In the genomic region with DNA sequence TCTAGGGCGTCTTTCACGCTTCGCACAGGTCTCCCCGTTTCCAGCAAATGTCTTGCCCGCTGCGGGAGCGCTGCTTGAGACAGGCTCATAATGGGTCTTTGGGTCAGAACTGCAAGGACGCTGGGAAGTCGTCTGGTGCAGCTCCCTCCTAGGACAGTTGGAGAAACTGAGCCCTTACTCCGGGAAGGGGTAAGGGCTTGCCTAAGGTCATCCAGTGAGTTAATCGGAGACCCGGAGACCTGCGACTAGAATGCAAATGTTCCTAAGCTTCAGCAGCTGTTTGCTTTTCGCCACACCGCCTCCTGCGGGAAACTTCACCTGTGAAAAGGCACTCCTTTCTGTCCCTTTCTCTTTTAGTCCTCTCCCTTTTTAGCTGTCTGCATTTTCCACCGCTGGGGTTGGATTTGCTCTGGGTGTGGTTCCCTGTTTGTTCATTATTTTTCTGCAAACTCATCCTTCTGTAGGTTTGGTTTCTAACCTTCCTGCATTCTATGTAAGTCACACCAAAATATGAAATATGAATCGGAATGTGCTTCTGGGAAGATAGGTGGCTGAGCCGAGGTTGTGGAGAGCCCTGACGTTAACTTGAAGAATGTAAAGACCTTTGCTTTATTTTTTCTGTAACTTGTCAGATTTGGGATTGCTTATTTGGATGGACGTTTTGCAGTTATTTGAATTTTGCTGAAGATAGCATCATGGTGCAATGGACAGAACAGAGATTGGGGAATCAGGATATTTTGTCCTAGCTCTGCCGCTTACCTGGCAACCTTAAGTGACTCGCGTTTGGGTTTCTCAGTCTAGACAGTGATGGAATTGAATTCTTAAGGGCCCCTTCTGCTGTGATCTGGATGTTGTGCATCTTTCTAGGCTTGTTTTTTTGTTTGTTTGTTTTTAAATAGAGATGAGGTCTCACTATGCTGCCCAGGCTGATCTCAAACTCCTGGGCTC, we compare ENCODE assay signal across 2 cellular contexts.
TF ChIP-seq lines count a peak whose summit lies in the region.

No MANE protein-coding gene starts in this region.

TF ChIP-seq in SK-N-SH treated with all-trans-retinoic acid at 6 μM for 48 hours, 23 proteins besides CTCF, POLR2A, EP300 and RAD21 (continued from another document):
- no peak for TF ChIP-seq ZNF8 (CRISPR knock-in tag; IDR thresholded peaks at IDR 0.05)
- no peak for TF ChIP-seq ESRRG (CRISPR knock-in tag; IDR thresholded peaks at IDR 0.05)
- no peak for TF ChIP-seq TOX (CRISPR knock-in tag; IDR thresholded peaks at IDR 0.05; ENCODE audit: borderline replicate concordance)
- TF ChIP-seq, protein P1, sequence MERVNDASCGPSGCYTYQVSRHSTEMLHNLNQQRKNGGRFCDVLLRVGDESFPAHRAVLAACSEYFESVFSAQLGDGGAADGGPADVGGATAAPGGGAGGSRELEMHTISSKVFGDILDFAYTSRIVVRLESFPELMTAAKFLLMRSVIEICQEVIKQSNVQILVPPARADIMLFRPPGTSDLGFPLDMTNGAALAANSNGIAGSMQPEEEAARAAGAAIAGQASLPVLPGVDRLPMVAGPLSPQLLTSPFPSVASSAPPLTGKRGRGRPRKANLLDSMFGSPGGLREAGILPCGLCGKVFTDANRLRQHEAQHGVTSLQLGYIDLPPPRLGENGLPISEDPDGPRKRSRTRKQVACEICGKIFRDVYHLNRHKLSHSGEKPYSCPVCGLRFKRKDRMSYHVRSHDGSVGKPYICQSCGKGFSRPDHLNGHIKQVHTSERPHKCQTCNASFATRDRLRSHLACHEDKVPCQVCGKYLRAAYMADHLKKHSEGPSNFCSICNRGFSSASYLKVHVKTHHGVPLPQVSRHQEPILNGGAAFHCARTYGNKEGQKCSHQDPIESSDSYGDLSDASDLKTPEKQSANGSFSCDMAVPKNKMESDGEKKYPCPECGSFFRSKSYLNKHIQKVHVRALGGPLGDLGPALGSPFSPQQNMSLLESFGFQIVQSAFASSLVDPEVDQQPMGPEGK (CRISPR knock-in tag; IDR thresholded peaks at IDR 0.05; ENCODE audit: borderline replicate concordance) = no peak
- TF ChIP-seq ZC3H10 (CRISPR knock-in tag; IDR thresholded peaks at IDR 0.05) = no peak
- no peak for TF ChIP-seq ISL1 (CRISPR knock-in tag; IDR thresholded peaks at IDR 0.05)
- TF ChIP-seq, protein P2, sequence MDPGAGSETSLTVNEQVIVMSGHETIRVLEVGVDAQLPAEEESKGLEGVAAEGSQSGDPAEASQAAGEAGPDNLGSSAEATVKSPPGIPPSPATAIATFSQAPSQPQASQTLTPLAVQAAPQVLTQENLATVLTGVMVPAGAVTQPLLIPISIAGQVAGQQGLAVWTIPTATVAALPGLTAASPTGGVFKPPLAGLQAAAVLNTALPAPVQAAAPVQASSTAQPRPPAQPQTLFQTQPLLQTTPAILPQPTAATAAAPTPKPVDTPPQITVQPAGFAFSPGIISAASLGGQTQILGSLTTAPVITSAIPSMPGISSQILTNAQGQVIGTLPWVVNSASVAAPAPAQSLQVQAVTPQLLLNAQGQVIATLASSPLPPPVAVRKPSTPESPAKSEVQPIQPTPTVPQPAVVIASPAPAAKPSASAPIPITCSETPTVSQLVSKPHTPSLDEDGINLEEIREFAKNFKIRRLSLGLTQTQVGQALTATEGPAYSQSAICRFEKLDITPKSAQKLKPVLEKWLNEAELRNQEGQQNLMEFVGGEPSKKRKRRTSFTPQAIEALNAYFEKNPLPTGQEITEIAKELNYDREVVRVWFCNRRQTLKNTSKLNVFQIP (CRISPR knock-in tag; IDR thresholded peaks at IDR 0.05; ENCODE audit: borderline replicate concordance, low read depth) = no peak
- TF ChIP-seq BACH2 (CRISPR knock-in tag; IDR thresholded peaks at IDR 0.05; ENCODE audit: borderline replicate concordance) = no peak
- TF ChIP-seq, protein P3, sequence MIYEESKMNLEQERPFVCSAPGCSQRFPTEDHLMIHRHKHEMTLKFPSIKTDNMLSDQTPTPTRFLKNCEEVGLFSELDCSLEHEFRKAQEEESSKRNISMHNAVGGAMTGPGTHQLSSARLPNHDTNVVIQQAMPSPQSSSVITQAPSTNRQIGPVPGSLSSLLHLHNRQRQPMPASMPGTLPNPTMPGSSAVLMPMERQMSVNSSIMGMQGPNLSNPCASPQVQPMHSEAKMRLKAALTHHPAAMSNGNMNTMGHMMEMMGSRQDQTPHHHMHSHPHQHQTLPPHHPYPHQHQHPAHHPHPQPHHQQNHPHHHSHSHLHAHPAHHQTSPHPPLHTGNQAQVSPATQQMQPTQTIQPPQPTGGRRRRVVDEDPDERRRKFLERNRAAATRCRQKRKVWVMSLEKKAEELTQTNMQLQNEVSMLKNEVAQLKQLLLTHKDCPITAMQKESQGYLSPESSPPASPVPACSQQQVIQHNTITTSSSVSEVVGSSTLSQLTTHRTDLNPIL (CRISPR knock-in tag; IDR thresholded peaks at IDR 0.05; ENCODE audit: low read depth) = no peak

TF ChIP-seq in HepG2, 621 proteins besides CTCF, POLR2A, EP300 and RAD21 (continued from another document and continues in another):
- TF ChIP-seq, protein P4, sequence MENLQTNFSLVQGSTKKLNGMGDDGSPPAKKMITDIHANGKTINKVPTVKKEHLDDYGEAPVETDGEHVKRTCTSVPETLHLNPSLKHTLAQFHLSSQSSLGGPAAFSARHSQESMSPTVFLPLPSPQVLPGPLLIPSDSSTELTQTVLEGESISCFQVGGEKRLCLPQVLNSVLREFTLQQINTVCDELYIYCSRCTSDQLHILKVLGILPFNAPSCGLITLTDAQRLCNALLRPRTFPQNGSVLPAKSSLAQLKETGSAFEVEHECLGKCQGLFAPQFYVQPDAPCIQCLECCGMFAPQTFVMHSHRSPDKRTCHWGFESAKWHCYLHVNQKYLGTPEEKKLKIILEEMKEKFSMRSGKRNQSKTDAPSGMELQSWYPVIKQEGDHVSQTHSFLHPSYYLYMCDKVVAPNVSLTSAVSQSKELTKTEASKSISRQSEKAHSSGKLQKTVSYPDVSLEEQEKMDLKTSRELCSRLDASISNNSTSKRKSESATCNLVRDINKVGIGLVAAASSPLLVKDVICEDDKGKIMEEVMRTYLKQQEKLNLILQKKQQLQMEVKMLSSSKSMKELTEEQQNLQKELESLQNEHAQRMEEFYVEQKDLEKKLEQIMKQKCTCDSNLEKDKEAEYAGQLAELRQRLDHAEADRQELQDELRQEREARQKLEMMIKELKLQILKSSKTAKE (CRISPR knock-in tag; IDR thresholded peaks at IDR 0.05; ENCODE audit: borderline replicate concordance) = no peak
- TF ChIP-seq, protein P5, sequence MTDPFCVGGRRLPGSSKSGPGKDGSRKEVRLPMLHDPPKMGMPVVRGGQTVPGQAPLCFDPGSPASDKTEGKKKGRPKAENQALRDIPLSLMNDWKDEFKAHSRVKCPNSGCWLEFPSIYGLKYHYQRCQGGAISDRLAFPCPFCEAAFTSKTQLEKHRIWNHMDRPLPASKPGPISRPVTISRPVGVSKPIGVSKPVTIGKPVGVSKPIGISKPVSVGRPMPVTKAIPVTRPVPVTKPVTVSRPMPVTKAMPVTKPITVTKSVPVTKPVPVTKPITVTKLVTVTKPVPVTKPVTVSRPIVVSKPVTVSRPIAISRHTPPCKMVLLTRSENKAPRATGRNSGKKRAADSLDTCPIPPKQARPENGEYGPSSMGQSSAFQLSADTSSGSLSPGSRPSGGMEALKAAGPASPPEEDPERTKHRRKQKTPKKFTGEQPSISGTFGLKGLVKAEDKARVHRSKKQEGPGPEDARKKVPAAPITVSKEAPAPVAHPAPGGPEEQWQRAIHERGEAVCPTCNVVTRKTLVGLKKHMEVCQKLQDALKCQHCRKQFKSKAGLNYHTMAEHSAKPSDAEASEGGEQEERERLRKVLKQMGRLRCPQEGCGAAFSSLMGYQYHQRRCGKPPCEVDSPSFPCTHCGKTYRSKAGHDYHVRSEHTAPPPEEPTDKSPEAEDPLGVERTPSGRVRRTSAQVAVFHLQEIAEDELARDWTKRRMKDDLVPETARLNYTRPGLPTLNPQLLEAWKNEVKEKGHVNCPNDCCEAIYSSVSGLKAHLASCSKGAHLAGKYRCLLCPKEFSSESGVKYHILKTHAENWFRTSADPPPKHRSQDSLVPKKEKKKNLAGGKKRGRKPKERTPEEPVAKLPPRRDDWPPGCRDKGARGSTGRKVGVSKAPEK (CRISPR knock-in tag; IDR thresholded peaks at IDR 0.05; ENCODE audit: borderline replicate concordance) = 0 out of 2 replicates have a peak, but pooled peaks have one; percentile 89
- TF ChIP-seq THYN1 (CRISPR knock-in tag; IDR thresholded peaks at IDR 0.05; ENCODE audit: borderline replicate concordance, low read depth) = no peak
- no peak for TF ChIP-seq ZNF33B (CRISPR knock-in tag; IDR thresholded peaks at IDR 0.05)
- TF ChIP-seq, protein P6, sequence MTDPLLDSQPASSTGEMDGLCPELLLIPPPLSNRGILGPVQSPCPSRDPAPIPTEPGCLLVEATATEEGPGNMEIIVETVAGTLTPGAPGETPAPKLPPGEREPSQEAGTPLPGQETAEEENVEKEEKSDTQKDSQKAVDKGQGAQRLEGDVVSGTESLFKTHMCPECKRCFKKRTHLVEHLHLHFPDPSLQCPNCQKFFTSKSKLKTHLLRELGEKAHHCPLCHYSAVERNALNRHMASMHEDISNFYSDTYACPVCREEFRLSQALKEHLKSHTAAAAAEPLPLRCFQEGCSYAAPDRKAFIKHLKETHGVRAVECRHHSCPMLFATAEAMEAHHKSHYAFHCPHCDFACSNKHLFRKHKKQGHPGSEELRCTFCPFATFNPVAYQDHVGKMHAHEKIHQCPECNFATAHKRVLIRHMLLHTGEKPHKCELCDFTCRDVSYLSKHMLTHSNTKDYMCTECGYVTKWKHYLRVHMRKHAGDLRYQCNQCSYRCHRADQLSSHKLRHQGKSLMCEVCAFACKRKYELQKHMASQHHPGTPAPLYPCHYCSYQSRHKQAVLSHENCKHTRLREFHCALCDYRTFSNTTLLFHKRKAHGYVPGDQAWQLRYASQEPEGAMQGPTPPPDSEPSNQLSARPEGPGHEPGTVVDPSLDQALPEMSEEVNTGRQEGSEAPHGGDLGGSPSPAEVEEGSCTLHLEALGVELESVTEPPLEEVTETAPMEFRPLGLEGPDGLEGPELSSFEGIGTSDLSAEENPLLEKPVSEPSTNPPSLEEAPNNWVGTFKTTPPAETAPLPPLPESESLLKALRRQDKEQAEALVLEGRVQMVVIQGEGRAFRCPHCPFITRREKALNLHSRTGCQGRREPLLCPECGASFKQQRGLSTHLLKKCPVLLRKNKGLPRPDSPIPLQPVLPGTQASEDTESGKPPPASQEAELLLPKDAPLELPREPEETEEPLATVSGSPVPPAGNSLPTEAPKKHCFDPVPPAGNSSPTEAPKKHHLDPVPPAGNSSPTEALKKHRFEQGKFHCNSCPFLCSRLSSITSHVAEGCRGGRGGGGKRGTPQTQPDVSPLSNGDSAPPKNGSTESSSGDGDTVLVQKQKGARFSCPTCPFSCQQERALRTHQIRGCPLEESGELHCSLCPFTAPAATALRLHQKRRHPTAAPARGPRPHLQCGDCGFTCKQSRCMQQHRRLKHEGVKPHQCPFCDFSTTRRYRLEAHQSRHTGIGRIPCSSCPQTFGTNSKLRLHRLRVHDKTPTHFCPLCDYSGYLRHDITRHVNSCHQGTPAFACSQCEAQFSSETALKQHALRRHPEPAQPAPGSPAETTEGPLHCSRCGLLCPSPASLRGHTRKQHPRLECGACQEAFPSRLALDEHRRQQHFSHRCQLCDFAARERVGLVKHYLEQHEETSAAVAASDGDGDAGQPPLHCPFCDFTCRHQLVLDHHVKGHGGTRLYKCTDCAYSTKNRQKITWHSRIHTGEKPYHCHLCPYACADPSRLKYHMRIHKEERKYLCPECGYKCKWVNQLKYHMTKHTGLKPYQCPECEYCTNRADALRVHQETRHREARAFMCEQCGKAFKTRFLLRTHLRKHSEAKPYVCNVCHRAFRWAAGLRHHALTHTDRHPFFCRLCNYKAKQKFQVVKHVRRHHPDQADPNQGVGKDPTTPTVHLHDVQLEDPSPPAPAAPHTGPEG (CRISPR knock-in tag; IDR thresholded peaks at IDR 0.05) = no peak
- TF ChIP-seq, protein P7, sequence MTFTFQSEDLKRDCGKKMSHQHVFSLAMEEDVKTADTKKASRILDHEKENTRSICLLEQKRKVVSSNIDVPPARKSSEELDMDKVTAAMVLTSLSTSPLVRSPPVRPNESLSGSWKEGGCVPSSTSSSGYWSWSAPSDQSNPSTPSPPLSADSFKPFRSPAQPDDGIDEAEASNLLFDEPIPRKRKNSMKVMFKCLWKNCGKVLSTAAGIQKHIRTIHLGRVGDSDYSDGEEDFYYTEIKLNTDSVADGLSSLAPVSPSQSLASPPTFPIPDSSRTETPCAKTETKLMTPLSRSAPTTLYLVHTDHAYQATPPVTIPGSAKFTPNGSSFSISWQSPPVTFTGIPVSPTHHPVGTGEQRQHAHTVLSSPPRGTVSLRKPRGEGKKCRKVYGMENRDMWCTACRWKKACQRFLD (CRISPR knock-in tag; IDR thresholded peaks at IDR 0.05; ENCODE audit: borderline replicate concordance) = no peak
- TF ChIP-seq, protein P8, sequence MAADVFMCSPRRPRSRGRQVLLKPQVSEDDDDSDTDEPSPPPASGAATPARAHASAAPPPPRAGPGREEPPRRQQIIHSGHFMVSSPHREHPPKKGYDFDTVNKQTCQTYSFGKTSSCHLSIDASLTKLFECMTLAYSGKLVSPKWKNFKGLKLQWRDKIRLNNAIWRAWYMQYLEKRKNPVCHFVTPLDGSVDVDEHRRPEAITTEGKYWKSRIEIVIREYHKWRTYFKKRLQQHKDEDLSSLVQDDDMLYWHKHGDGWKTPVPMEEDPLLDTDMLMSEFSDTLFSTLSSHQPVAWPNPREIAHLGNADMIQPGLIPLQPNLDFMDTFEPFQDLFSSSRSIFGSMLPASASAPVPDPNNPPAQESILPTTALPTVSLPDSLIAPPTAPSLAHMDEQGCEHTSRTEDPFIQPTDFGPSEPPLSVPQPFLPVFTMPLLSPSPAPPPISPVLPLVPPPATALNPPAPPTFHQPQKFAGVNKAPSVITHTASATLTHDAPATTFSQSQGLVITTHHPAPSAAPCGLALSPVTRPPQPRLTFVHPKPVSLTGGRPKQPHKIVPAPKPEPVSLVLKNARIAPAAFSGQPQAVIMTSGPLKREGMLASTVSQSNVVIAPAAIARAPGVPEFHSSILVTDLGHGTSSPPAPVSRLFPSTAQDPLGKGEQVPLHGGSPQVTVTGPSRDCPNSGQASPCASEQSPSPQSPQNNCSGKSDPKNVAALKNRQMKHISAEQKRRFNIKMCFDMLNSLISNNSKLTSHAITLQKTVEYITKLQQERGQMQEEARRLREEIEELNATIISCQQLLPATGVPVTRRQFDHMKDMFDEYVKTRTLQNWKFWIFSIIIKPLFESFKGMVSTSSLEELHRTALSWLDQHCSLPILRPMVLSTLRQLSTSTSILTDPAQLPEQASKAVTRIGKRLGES (CRISPR knock-in tag; IDR thresholded peaks at IDR 0.05; ENCODE audit: borderline replicate concordance) = no peak
- no peak for TF ChIP-seq ARNTL (CRISPR knock-in tag; IDR thresholded peaks at IDR 0.05)
- TF ChIP-seq REXO4 (CRISPR knock-in tag; IDR thresholded peaks at IDR 0.05; ENCODE audit: borderline replicate concordance) = no peak
- no peak for TF ChIP-seq ZNF383 (CRISPR knock-in tag; IDR thresholded peaks at IDR 0.05; ENCODE audit: borderline replicate concordance)
- no peak for TF ChIP-seq ATAD3A (CRISPR knock-in tag; IDR thresholded peaks at IDR 0.05)
- no peak for TF ChIP-seq SATB2 (CRISPR knock-in tag; IDR thresholded peaks at IDR 0.05)
- no peak for TF ChIP-seq ZNF780A (CRISPR knock-in tag; IDR thresholded peaks at IDR 0.05)
- TF ChIP-seq, protein P9, sequence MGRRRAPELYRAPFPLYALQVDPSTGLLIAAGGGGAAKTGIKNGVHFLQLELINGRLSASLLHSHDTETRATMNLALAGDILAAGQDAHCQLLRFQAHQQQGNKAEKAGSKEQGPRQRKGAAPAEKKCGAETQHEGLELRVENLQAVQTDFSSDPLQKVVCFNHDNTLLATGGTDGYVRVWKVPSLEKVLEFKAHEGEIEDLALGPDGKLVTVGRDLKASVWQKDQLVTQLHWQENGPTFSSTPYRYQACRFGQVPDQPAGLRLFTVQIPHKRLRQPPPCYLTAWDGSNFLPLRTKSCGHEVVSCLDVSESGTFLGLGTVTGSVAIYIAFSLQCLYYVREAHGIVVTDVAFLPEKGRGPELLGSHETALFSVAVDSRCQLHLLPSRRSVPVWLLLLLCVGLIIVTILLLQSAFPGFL (CRISPR knock-in tag; IDR thresholded peaks at IDR 0.05) = no peak
- no peak for TF ChIP-seq ZBTB21 (CRISPR knock-in tag; IDR thresholded peaks at IDR 0.05)
- TF ChIP-seq, protein P10, sequence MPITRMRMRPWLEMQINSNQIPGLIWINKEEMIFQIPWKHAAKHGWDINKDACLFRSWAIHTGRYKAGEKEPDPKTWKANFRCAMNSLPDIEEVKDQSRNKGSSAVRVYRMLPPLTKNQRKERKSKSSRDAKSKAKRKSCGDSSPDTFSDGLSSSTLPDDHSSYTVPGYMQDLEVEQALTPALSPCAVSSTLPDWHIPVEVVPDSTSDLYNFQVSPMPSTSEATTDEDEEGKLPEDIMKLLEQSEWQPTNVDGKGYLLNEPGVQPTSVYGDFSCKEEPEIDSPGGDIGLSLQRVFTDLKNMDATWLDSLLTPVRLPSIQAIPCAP (CRISPR knock-in tag; IDR thresholded peaks at IDR 0.05; ENCODE audit: low read depth) = no peak
